Comparison of ENCODE assay signal across 1 cellular context in genomic region chr6:106832766-106833510, GRCh38.
TF ChIP-seq lines count a peak whose summit lies in the region.

No MANE protein-coding gene starts in this region.

TF ChIP-seq in GM23338, 12 proteins besides CTCF, POLR2A, EP300 and RAD21 (continued from another document):
- TF ChIP-seq ZNF462 (CRISPR knock-in tag; IDR thresholded peaks at IDR 0.05) (no peak), ZNF331 (CRISPR knock-in tag; IDR thresholded peaks at IDR 0.05; ENCODE audit: low read depth) (no peak), CREB1 (CRISPR knock-in tag; IDR thresholded peaks at IDR 0.05; ENCODE audit: low read depth) (no peak)
